ENCODE assay signal across 8 cellular contexts in genomic region chr19:47610546-47610894, GRCh38. TPM values are rescaled to one million over a fixed set of nuclear protein-coding genes. Genes with fewer than 3 reads are reported as not detected.
DNase-seq lines count a peak whose midpoint lies in the region; ATAC-seq, FAIRE-seq and TF ChIP-seq lines count a peak whose summit lies in the region.

No MANE protein-coding gene starts in this region.

- TF ChIP-seq CTCF in kidney (IDR thresholded peaks at IDR 0.05; ENCODE audit: borderline replicate concordance, extremely low read depth, insufficient read depth) = no peak

- peak overlapping the region; percentile 84 for H3K4me3 ChIP-seq in adipocyte (ENCODE audit: low read length)
- H3K4me3 ChIP-seq in kidney (ENCODE audit: low read length in 2 of 2) = peak overlapping the region; percentile 20 to 64

- no peak for DNase-seq in T-helper 1 cell
- DNase-seq in adipocyte (ENCODE audit: low read depth) = no peak
- DNase-seq in kidney = no peak
- peak; percentile 3 for DNase-seq in superior temporal gyrus (ENCODE audit: extremely low spot score)
- DNase-seq in OCI-M1 (lab: John Stamatoyannopoulos, UW) = no peak
- no peak for DNase-seq in stimulated activated CD4-positive, alpha-beta T cell treated with anti-CD3 and anti-CD28 coated beads, Interleukin-4, amount 100 ng/mL, for 1 hour

- no peak for FAIRE-seq in kidney (lab: Jason Lieb, UNC)

- H3K27me3 Mint-ChIP-seq in T-helper 1 cell treated with Interleukin-12 subunit alpha and Interleukin-12 subunit beta and Interleukin-4 antibody, amounts not matched to agents 30 μg/mL and 1 μg/mL, for 36 hours (ENCODE audit: low read depth) = no peaks in the 10 kb centered on the region

- H3K9me3 Mint-ChIP-seq in T-helper 1 cell treated with Interleukin-12 subunit alpha and Interleukin-12 subunit beta and Interleukin-4 antibody, amounts not matched to agents 30 μg/mL and 1 μg/mL, for 36 hours = no peaks in the 10 kb centered on the region

- H3K4me3 Mint-ChIP-seq in T-helper 1 cell treated with Interleukin-12 subunit alpha and Interleukin-12 subunit beta and Interleukin-4 antibody, amounts not matched to agents 30 μg/mL and 1 μg/mL, for 36 hours = peak overlapping the region; percentile 67

- H3K36me3 Mint-ChIP-seq in T-helper 1 cell treated with Interleukin-12 subunit alpha and Interleukin-12 subunit beta and Interleukin-4 antibody, amounts not matched to agents 30 μg/mL and 1 μg/mL, for 36 hours (ENCODE audit: low read depth) = peaks cover 13% of the 10 kb centered on the region

- H3K9me3 ChIP-seq in adipocyte (ENCODE audit: control insufficient read depth, low read length) (no peaks in the 10 kb centered on the region), kidney (ENCODE audit: control insufficient read depth in 1 of 2, low read length in 2 of 2) (no peaks in the 10 kb centered on the region)

- H3K27ac Mint-ChIP-seq in T-helper 1 cell treated with Interleukin-12 subunit alpha and Interleukin-12 subunit beta and Interleukin-4 antibody, amounts not matched to agents 30 μg/mL and 1 μg/mL, for 36 hours = peak overlapping the region; percentile 67

- peaks cover 34% of the 10 kb centered on the region for H3K4me1 ChIP-seq in adipocyte (ENCODE audit: control insufficient read depth, insufficient read depth, low read length)
- peaks cover 6 to 9% of the 10 kb centered on the region in 2 donors for H3K4me1 ChIP-seq in kidney (ENCODE audit: control insufficient read depth in 1 of 2, insufficient read depth in 1 of 2, low read depth in 1 of 2, low read length in 2 of 2)

- intact Hi-C loops in kidney (cut with DNase I) = no loop called here

- H3K4me1 Mint-ChIP-seq in T-helper 1 cell treated with Interleukin-12 subunit alpha and Interleukin-12 subunit beta and Interleukin-4 antibody, amounts not matched to agents 30 μg/mL and 1 μg/mL, for 36 hours (ENCODE audit: low read depth) = peaks cover 20% of the 10 kb centered on the region

- H3K36me3 ChIP-seq in adipocyte (ENCODE audit: control insufficient read depth, insufficient read depth, low read length, severe bottlenecking) = peaks cover 4% of the 10 kb centered on the region
- no peaks in the 10 kb centered on the region for H3K36me3 ChIP-seq in kidney (ENCODE audit: control insufficient read depth in 1 of 2, insufficient read depth in 2 of 2, low read length in 2 of 2)

- H3K27me3 ChIP-seq in adipocyte (replicated peaks; ENCODE audit: control insufficient read depth, insufficient read depth, low read length) = no peaks in the 10 kb centered on the region

- peak overlapping the region in 1 of 2 donors; percentile 86 for H3K27ac ChIP-seq in kidney (ENCODE audit: low read depth in 2 of 2, low read length in 2 of 2)

- no peak for ATAC-seq in GM19463 (IDR thresholded peaks at IDR 0.05; ENCODE audit: unreplicated experiment)

- H3K9ac ChIP-seq in adipocyte (ENCODE audit: low read length) (peak overlapping the region; percentile 91), kidney (ENCODE audit: low read length in 2 of 2) (peak overlapping the region; percentile 37 to 58)

RNA-seq across cellular contexts. Expression of gene BICRA, which starts 1.6 kb away (rescaled TPM):
- 14.7 TPM for total RNA-seq in kidney
- 3.2 TPM for polyA plus RNA-seq in kidney (ENCODE audit: insufficient read depth, low read depth, low replicate concordance)

RNA-seq across cellular contexts. Expression of gene ZNF541, which starts 37.6 kb away (rescaled TPM):
- total RNA-seq in kidney = 0.69 TPM
- polyA plus RNA-seq in kidney (ENCODE audit: insufficient read depth, low read depth, low replicate concordance) = 0.86 TPM
